ENCODE assay signal across 1 cellular context in genomic region chr4:37978509-37978908, GRCh38.
A peak's percentile ranks its signal among the peaks of the same experiment; 100 is the strongest.
TF ChIP-seq lines count a peak whose summit lies in the region.

No MANE protein-coding gene starts in this region.

TF ChIP-seq in GM12878, 131 proteins besides CTCF, POLR2A, EP300 and RAD21 (continued from another document):
- TF ChIP-seq, protein P1, sequence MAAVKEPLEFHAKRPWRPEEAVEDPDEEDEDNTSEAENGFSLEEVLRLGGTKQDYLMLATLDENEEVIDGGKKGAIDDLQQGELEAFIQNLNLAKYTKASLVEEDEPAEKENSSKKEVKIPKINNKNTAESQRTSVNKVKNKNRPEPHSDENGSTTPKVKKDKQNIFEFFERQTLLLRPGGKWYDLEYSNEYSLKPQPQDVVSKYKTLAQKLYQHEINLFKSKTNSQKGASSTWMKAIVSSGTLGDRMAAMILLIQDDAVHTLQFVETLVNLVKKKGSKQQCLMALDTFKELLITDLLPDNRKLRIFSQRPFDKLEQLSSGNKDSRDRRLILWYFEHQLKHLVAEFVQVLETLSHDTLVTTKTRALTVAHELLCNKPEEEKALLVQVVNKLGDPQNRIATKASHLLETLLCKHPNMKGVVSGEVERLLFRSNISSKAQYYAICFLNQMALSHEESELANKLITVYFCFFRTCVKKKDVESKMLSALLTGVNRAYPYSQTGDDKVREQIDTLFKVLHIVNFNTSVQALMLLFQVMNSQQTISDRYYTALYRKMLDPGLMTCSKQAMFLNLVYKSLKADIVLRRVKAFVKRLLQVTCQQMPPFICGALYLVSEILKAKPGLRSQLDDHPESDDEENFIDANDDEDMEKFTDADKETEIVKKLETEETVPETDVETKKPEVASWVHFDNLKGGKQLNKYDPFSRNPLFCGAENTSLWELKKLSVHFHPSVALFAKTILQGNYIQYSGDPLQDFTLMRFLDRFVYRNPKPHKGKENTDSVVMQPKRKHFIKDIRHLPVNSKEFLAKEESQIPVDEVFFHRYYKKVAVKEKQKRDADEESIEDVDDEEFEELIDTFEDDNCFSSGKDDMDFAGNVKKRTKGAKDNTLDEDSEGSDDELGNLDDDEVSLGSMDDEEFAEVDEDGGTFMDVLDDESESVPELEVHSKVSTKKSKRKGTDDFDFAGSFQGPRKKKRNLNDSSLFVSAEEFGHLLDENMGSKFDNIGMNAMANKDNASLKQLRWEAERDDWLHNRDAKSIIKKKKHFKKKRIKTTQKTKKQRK (IDR thresholded peaks at IDR 0.05; ENCODE audit: low read depth, low read length): no peak
- TF ChIP-seq NR2C1 (IDR thresholded peaks at IDR 0.05): no peak
- peak; percentile 71 for TF ChIP-seq ATF2 (IDR thresholded peaks at IDR 0.05; ENCODE audit: low read length)
- no peak for TF ChIP-seq ZBTB11 (CRISPR knock-in tag; IDR thresholded peaks at IDR 0.05)
- 0 out of 2 replicates have a peak, but pooled peaks have one; percentile 9 for TF ChIP-seq IKZF1 (conservative IDR thresholded peaks at IDR 0.05)
- no peak for TF ChIP-seq ZBED1 (IDR thresholded peaks at IDR 0.05; ENCODE audit: borderline replicate concordance)
- TF ChIP-seq PAX5 (IDR thresholded peaks at IDR 0.05; ENCODE audit: borderline replicate concordance, low read depth, low read length): no peak
- no peak for TF ChIP-seq RCOR1 (conservative IDR thresholded peaks at IDR 0.05; ENCODE audit: low read depth, low read length)
- no peak for TF ChIP-seq YBX1 (IDR thresholded peaks at IDR 0.05)
- no peak for TF ChIP-seq CBFB (IDR thresholded peaks at IDR 0.05; ENCODE audit: low read depth)
- peak; percentile 93 for TF ChIP-seq JUNB (IDR thresholded peaks at IDR 0.05)
- TF ChIP-seq SMC3 (IDR thresholded peaks at IDR 0.05; ENCODE audit: borderline replicate concordance, low read length): no peak
- TF ChIP-seq PAX8 (IDR thresholded peaks at IDR 0.05): no peak
- no peak for TF ChIP-seq PML (IDR thresholded peaks at IDR 0.05; ENCODE audit: low read length)
- TF ChIP-seq ATF3 (IDR thresholded peaks at IDR 0.05; ENCODE audit: borderline replicate concordance, extremely low read depth, low read depth, low read length): no peak
- TF ChIP-seq GATAD2B (conservative IDR thresholded peaks at IDR 0.05; ENCODE audit: low read depth): no peak
- peak; percentile 21; the same call in 1 of the 2 replicates for TF ChIP-seq GABPA (IDR thresholded peaks at IDR 0.05; ENCODE audit: low read depth)
- TF ChIP-seq NBN (IDR thresholded peaks at IDR 0.05): no peak
- TF ChIP-seq NFIC (IDR thresholded peaks at IDR 0.05; ENCODE audit: low read depth, low read length): peak; percentile 73; the same call in 1 of the 2 replicates
- TF ChIP-seq IRF5 (IDR thresholded peaks at IDR 0.05; ENCODE audit: borderline replicate concordance): no peak
- TF ChIP-seq MYB (IDR thresholded peaks at IDR 0.05; ENCODE audit: borderline replicate concordance, low read depth, low read length): no peak
- no peak for TF ChIP-seq BMI1 (IDR thresholded peaks at IDR 0.05; ENCODE audit: borderline replicate concordance)
- TF ChIP-seq RELB (IDR thresholded peaks at IDR 0.05; ENCODE audit: low read depth): 0 out of 2 replicates have a peak, but pooled peaks have one; percentile 15
- TF ChIP-seq POLR2AphosphoS2 (IDR thresholded peaks at IDR 0.05; ENCODE audit: low read depth, low read length): no peak
- no peak for TF ChIP-seq LARP7 (IDR thresholded peaks at IDR 0.05)
- no peak for TF ChIP-seq MYC (IDR thresholded peaks at IDR 0.05; ENCODE audit: insufficient read depth, insufficient read length, insufficient replicate concordance, low read length, severe bottlenecking)
